In genomic region chr15:100918034-100918689, GRCh38 we compare ENCODE assay signal across 8 cellular contexts. TPM values are rescaled to one million over a fixed set of nuclear protein-coding genes. Genes with fewer than 3 reads are reported as not detected.
A peak's percentile ranks its signal among the peaks of the same experiment; 100 is the strongest.
DNase-seq lines count a peak whose midpoint lies in the region; ATAC-seq and TF ChIP-seq lines count a peak whose summit lies in the region.

No MANE protein-coding gene starts in this region.

- H3K4me1 Mint-ChIP-seq in Calu3 (ENCODE audit: low read depth, unreplicated experiment) = peaks cover 41% of the 10 kb centered on the region

- H3K9me3 ChIP-seq in osteoblast (ENCODE audit: low read depth, low read length) = no peaks in the 10 kb centered on the region
- H3K9me3 ChIP-seq in thoracic aorta = no peaks in the 10 kb centered on the region

- H3K79me2 ChIP-seq in osteoblast (ENCODE audit: insufficient read depth, low read length) = peaks cover 44% of the 10 kb centered on the region

- H3K36me3 Mint-ChIP-seq in Calu3 (ENCODE audit: insufficient read depth, unreplicated experiment) = peaks cover 88% of the 10 kb centered on the region

- H3K4me2 ChIP-seq in osteoblast (ENCODE audit: insufficient read depth, low read length) = peak overlapping the region; percentile 81

- peak overlapping the region; percentile 97 for H3K27ac ChIP-seq in HL-60 (replicated peaks)
- H3K27ac ChIP-seq in osteoblast (ENCODE audit: low read depth, low read length) = peak overlapping the region; percentile 46
- H3K27ac ChIP-seq in thoracic aorta = no peak overlapping the region

- H4K20me1 ChIP-seq in osteoblast (ENCODE audit: insufficient read depth, low read length) = peaks cover 4% of the 10 kb centered on the region

- H2AFZ ChIP-seq in osteoblast (ENCODE audit: low read length) = peak overlapping the region; percentile 95

- DNase-seq in Calu3 (peak; percentile 95), HL-60 (ENCODE audit: low read depth in 1 of 2, low spot score in 1 of 2) (peak; percentile 75 to 91), RPMI8226 (peak; percentile 95), glomerular visceral epithelial cell (ENCODE audit: extremely low spot score) (peak; percentile 80), osteoblast (ENCODE audit: insufficient read length, low spot score, missing footprints) (peak; percentile 98), thoracic aorta (ENCODE audit: low spot score) (peak; percentile 32)
- peak; percentile 29 to 49 (median 31) for DNase-seq in activated naive CD4-positive, alpha-beta T cell (lab: John Stamatoyannopoulos, UW)

- H3K27me3 Mint-ChIP-seq in Calu3 (ENCODE audit: unreplicated experiment) = no peaks in the 10 kb centered on the region

- H3K27ac Mint-ChIP-seq in Calu3 (ENCODE audit: unreplicated experiment) = peak overlapping the region; percentile 82

- peak overlapping the region; percentile 56 for H3K4me3 ChIP-seq in HL-60 (replicated peaks; ENCODE audit: insufficient read depth, low read length)
- peak overlapping the region; percentile 82 for H3K4me3 ChIP-seq in osteoblast (ENCODE audit: insufficient read depth, low read length)
- H3K4me3 ChIP-seq in thoracic aorta = peak overlapping the region; percentile 74

- CTCF ChIA-PET in Calu3 (lab: Charles Lee) = interaction anchor here (0.6 to 5.8 kb wide), 11 partner anchors 11 to 358 kb away, joined by 3 to 93 read pairs (median 4); partner anchors contain the start of gene ALDH1A3

- H3K9me3 Mint-ChIP-seq in Calu3 (ENCODE audit: low read depth, unreplicated experiment) = no peaks in the 10 kb centered on the region

- peak overlapping the region; percentile 82 for H3K4me3 Mint-ChIP-seq in Calu3 (ENCODE audit: low read depth, unreplicated experiment)

- TF ChIP-seq CTCF in Calu3 (IDR thresholded peaks at IDR 0.05; ENCODE audit: unreplicated experiment) (peak; percentile 96), HL-60 (IDR thresholded peaks at IDR 0.05; ENCODE audit: insufficient read depth, low read length) (peak; percentile 69), osteoblast (IDR thresholded peaks at IDR 0.05; ENCODE audit: extremely low read depth, low read depth, low read length) (peak; percentile 79), thoracic aorta (IDR thresholded peaks at IDR 0.05) (peak; percentile 97)

- ATAC-seq in GM19455 (IDR thresholded peaks at IDR 0.05; ENCODE audit: unreplicated experiment) (peak; percentile 48), thoracic aorta (ENCODE audit: insufficient number of reproducible peaks, low FRiP score, low read depth) (no peak)

- intact Hi-C loops in Calu3 (cut with micrococcal nuclease; ENCODE audit: unreplicated experiment) = loop anchor here (1.0 to 2.0 kb wide), 2 partner anchors 89 to 289 kb away; no protein-coding TSS in a partner anchor

- H3K4me1 ChIP-seq in osteoblast (ENCODE audit: insufficient read depth, low read length) (peaks cover 14% of the 10 kb centered on the region), thoracic aorta (ENCODE audit: control insufficient read depth in 1 of 2, low read depth in 2 of 2) (peaks cover 4 to 16% of the 10 kb centered on the region in 2 donors)

- no TSS peak for BruUV-seq in Calu3 (replicated peaks; lab: Mats Ljungman, UMichigan)

- H3K36me3 ChIP-seq in osteoblast (ENCODE audit: insufficient read depth, low read length) (no peaks in the 10 kb centered on the region), thoracic aorta (no peaks in the 10 kb centered on the region)

- H3K27me3 ChIP-seq in HL-60 (ENCODE audit: insufficient read depth, poor library complexity, severe bottlenecking) (no peaks in the 10 kb centered on the region), osteoblast (ENCODE audit: insufficient read depth, low read length) (no peaks in the 10 kb centered on the region), thoracic aorta (replicated peaks; ENCODE audit: insufficient read depth) (no peaks in the 10 kb centered on the region)

RNA-seq across cellular contexts. Expression of gene LRRK1, which starts 1.0 kb away (rescaled TPM):
- total RNA-seq in Calu3 (2022) (20.1 and 21.3 TPM in 2 replicates), osteoblast (14.1 and 15.2 TPM in 2 replicates), thoracic aorta (10 to 100 TPM; 17.2 to 47.1 TPM)

RNA-seq across cellular contexts. Expression of gene ALDH1A3, which starts 38.5 kb away (rescaled TPM):
- total RNA-seq in Calu3 (2022) (666 and 983 TPM in 2 replicates), osteoblast (54.6 and 61.6 TPM in 2 replicates), thoracic aorta (10 to 100 TPM in 1 of 2 donors, 1 to 10 TPM in 1; 3.2 to 21.8 TPM)

Comparison
In these comparisons a context has a peak if more than half of its experiments do, and no peak if none do; other contexts are left out.
1. DNase-seq: peak in every context shown above with its lines; median percentile 98 in osteoblast; 95 in Calu3; 95 in RPMI8226; 83 in HL-60; 80 in glomerular visceral epithelial cell; 32 in thoracic aorta; 31 in activated naive CD4-positive, alpha-beta T cell.
2. H3K27ac ChIP-seq: peak in HL-60 (single experiment) and osteoblast (single experiment); none in thoracic aorta (0 of 2).
3. RNA of gene ALDH1A3, which starts 38.5 kb away (total RNA-seq): 666 to 983 TPM in Calu3; 54.6 to 61.6 TPM in osteoblast and 3.2 to 21.8 TPM in thoracic aorta; every median in the first group is over 10 times any median in the second.
4. Peak in every context shown above with its lines, with median percentiles within 50 percentile points of each other: CTCF ChIP-seq and H3K4me3 ChIP-seq.